Comparison of ENCODE assay signal across 24 cellular contexts in genomic region chr4:7009591-7009990, GRCh38. TPM values are rescaled to one million over a fixed set of nuclear protein-coding genes. Genes with fewer than 3 reads are reported as not detected.
A peak's percentile ranks its signal among the peaks of the same experiment; 100 is the strongest.
DNase-seq lines count a peak whose midpoint lies in the region; ATAC-seq and TF ChIP-seq lines count a peak whose summit lies in the region.
"Had no signal": no experiment of that assay in that cellular context is flagged by ENCODE, and none has a peak within 500 bp of the region (broad histone marks: within the 10 kb centered on the region; RNA-seq: fewer than 3 reads in every experiment).

No MANE protein-coding gene starts in this region.

- H2AFZ ChIP-seq in osteoblast (ENCODE audit: low read length) = no peak overlapping the region
- H2AFZ ChIP-seq: GM23338 had no signal

- no peak overlapping the region for H3K4me2 ChIP-seq in osteoblast (ENCODE audit: insufficient read depth, low read length)
- H3K4me2 ChIP-seq: A549, GM23338 had no signal

- H3K27me3 ChIP-seq in heart right ventricle = no peaks in the 10 kb centered on the region
- no peaks in the 10 kb centered on the region for H3K27me3 ChIP-seq in osteoblast (ENCODE audit: insufficient read depth, low read length)

- H3K4me3 ChIP-seq in heart right ventricle (no peak overlapping the region), osteoblast (ENCODE audit: insufficient read depth, low read length) (no peak overlapping the region)
- H3K4me3 ChIP-seq: A549, GM23338 had no signal

- TF ChIP-seq CTCF in heart right ventricle (IDR thresholded peaks at IDR 0.05) (no peak), osteoblast (IDR thresholded peaks at IDR 0.05; ENCODE audit: extremely low read depth, low read depth, low read length) (no peak)

- H3K36me3 ChIP-seq in heart right ventricle = peaks cover 0 to 100% (median 34%) of the 10 kb centered on the region in 9 donors
- peaks cover 41% of the 10 kb centered on the region for H3K36me3 ChIP-seq in osteoblast (ENCODE audit: insufficient read depth, low read length)

- H3K4me1 Mint-ChIP-seq in activated T-helper 1 cell treated with anti-CD3 and anti-CD28 coated beads, Interleukin-12 subunit alpha, Interleukin-12 subunit beta, Interleukin-2, Interleukin-4 antibody, amounts not matched to agents 30 ng/mL and 10 ng/mL and 1 ng/mL, durations not matched to agents 14 hours and 24 hours and 36 hours (ENCODE audit: low read depth) = peaks cover 29% of the 10 kb centered on the region
- peaks cover 8 to 31% of the 10 kb centered on the region in 2 donors for H3K4me1 Mint-ChIP-seq in stimulated activated naive B cell treated with anti-CD40 and anti-IgM and Interleukin-4, amounts not matched to agents 10 μg/mL and 1 μg/mL and 100 μg/mL, for 72 hours

- H3K27me3 Mint-ChIP-seq in activated T-helper 1 cell treated with anti-CD3 and anti-CD28 coated beads, Interleukin-12 subunit alpha, Interleukin-12 subunit beta, Interleukin-2, Interleukin-4 antibody, amounts not matched to agents 30 ng/mL and 10 ng/mL and 1 ng/mL, durations not matched to agents 14 hours and 24 hours and 36 hours (ENCODE audit: insufficient read depth) = no peaks in the 10 kb centered on the region
- no peaks in the 10 kb centered on the region for H3K27me3 Mint-ChIP-seq in stimulated activated naive B cell treated with anti-CD40 and anti-IgM and Interleukin-4, amounts not matched to agents 10 μg/mL and 1 μg/mL and 100 μg/mL, for 72 hours
- H3K27me3 Mint-ChIP-seq: CD4-positive, alpha-beta memory T cell had no signal

- H3K27ac Mint-ChIP-seq in activated T-helper 1 cell treated with anti-CD3 and anti-CD28 coated beads, Interleukin-12 subunit alpha, Interleukin-12 subunit beta, Interleukin-2, Interleukin-4 antibody, amounts not matched to agents 30 ng/mL and 10 ng/mL and 1 ng/mL, durations not matched to agents 14 hours and 24 hours and 36 hours = peak overlapping the region; percentile 7
- H3K27ac Mint-ChIP-seq in stimulated activated naive B cell treated with anti-CD40 and anti-IgM and Interleukin-4, amounts not matched to agents 10 μg/mL and 1 μg/mL and 100 μg/mL, for 72 hours = peak overlapping the region; percentile 5
- H3K27ac Mint-ChIP-seq: GM23338, H9 had no signal

- no peaks in the 10 kb centered on the region for H3K79me2 ChIP-seq in osteoblast (ENCODE audit: insufficient read depth, low read length)

- intact Hi-C loops in activated T-helper 1 cell treated with anti-CD3 and anti-CD28 coated beads, Interleukin-12 subunit alpha, Interleukin-12 subunit beta, Interleukin-2, Interleukin-4 antibody, amounts not matched to agents 30 ng/mL and 10 ng/mL and 1 ng/mL, durations not matched to agents 14 hours and 24 hours and 36 hours (cut with micrococcal nuclease) = no loop called here
- intact Hi-C loops in heart right ventricle (cut with DNase I) = no loop called here

- peaks cover 0 to 13% (median 0%) of the 10 kb centered on the region in 9 donors for H3K4me1 ChIP-seq in heart right ventricle
- no peaks in the 10 kb centered on the region for H3K4me1 ChIP-seq in osteoblast (ENCODE audit: insufficient read depth, low read length)

- 61 to 73% methylated on average over 5 of the region's 5 CpGs for WGBS in heart right ventricle, 2 donors

- H3K9me3 Mint-ChIP-seq in activated T-helper 1 cell treated with anti-CD3 and anti-CD28 coated beads, Interleukin-12 subunit alpha, Interleukin-12 subunit beta, Interleukin-2, Interleukin-4 antibody, amounts not matched to agents 30 ng/mL and 10 ng/mL and 1 ng/mL, durations not matched to agents 14 hours and 24 hours and 36 hours = no peaks in the 10 kb centered on the region
- H3K9me3 Mint-ChIP-seq in stimulated activated naive B cell treated with anti-CD40 and anti-IgM and Interleukin-4, amounts not matched to agents 10 μg/mL and 1 μg/mL and 100 μg/mL, for 72 hours = peaks cover 0 to 4% of the 10 kb centered on the region in 2 donors
- H3K9me3 Mint-ChIP-seq: CD4-positive, alpha-beta memory T cell; GM23338; H9 had no signal

- no peak for DNase-seq in activated T-helper 1 cell treated with anti-CD3 and anti-CD28 coated beads, Interleukin-12 subunit alpha, Interleukin-12 subunit beta, Interleukin-2, Interleukin-4 antibody, amounts not matched to agents 30 ng/mL and 10 ng/mL and 1 ng/mL, durations not matched to agents 14 hours and 24 hours and 36 hours (ENCODE audit: low spot score)
- DNase-seq in heart right ventricle (no peak), osteoblast (ENCODE audit: insufficient read length, low spot score, missing footprints) (peak; percentile 53), NCI-H2171 treated with DMSO at 0.1 percent for 48 hours (lab: John Stamatoyannopoulos, UW) (no peak), substantia nigra (lab: John Stamatoyannopoulos, UW) (no peak)
- DNase-seq in stimulated activated naive B cell treated with anti-CD40 and anti-IgM and Interleukin-4, amounts not matched to agents 10 μg/mL and 1 μg/mL and 100 μg/mL, for 72 hours = no peak
- no peak for DNase-seq in stimulated activated CD4-positive, alpha-beta T cell treated with anti-CD3 and anti-CD28 coated beads, Interleukin-4, amount 100 ng/mL, for 24 hours
- DNase-seq: AML-193; C1 segment of cervical spinal cord; CD4-positive, alpha-beta memory T cell; COR-L47; DMS53; H9; Kasumi-1; NCI-H1092 treated with DMSO at 0.1 percent for 48 hours; NCI-H1436 treated with DMSO at 0.1 percent for 48 hours; NCI-H187 treated with DMSO at 0.1 percent for 48 hours; NCI-H446 treated with DMSO at 0.1 percent for 48 hours; NCI-H526 treated with DMSO at 0.1 percent for 48 hours; RPMI8226; SHP77 treated with DMSO at 0.1 percent for 48 hours had no signal

- no peak overlapping the region for H3K4me3 Mint-ChIP-seq in activated T-helper 1 cell treated with anti-CD3 and anti-CD28 coated beads, Interleukin-12 subunit alpha, Interleukin-12 subunit beta, Interleukin-2, Interleukin-4 antibody, amounts not matched to agents 30 ng/mL and 10 ng/mL and 1 ng/mL, durations not matched to agents 14 hours and 24 hours and 36 hours
- no peak overlapping the region for H3K4me3 Mint-ChIP-seq in stimulated activated naive B cell treated with anti-CD40 and anti-IgM and Interleukin-4, amounts not matched to agents 10 μg/mL and 1 μg/mL and 100 μg/mL, for 72 hours
- H3K4me3 Mint-ChIP-seq: CD4-positive, alpha-beta memory T cell; GM23338; H9 had no signal

- H3K9me3 ChIP-seq in heart right ventricle = no peaks in the 10 kb centered on the region
- H3K9me3 ChIP-seq in osteoblast (ENCODE audit: low read depth, low read length) = no peaks in the 10 kb centered on the region
- H3K9me3 ChIP-seq: A549 had no signal

- H3K36me3 Mint-ChIP-seq in activated T-helper 1 cell treated with anti-CD3 and anti-CD28 coated beads, Interleukin-12 subunit alpha, Interleukin-12 subunit beta, Interleukin-2, Interleukin-4 antibody, amounts not matched to agents 30 ng/mL and 10 ng/mL and 1 ng/mL, durations not matched to agents 14 hours and 24 hours and 36 hours (ENCODE audit: low read depth) = peaks cover 37% of the 10 kb centered on the region
- H3K36me3 Mint-ChIP-seq in stimulated activated naive B cell treated with anti-CD40 and anti-IgM and Interleukin-4, amounts not matched to agents 10 μg/mL and 1 μg/mL and 100 μg/mL, for 72 hours = peaks cover 50 to 70% of the 10 kb centered on the region in 2 donors

- ATAC-seq in heart right ventricle = peak in 7 of 8 donors; percentile 44 to 84 (median 52)
- no peak for ATAC-seq in stimulated activated naive B cell treated with anti-CD40 and anti-IgM and Interleukin-4, amounts not matched to agents 10 μg/mL and 1 μg/mL and 100 μg/mL, for 72 hours (replicated peaks)
- ATAC-seq: A549, GM23338, HepG2 had no signal

- no peaks in the 10 kb centered on the region for H4K20me1 ChIP-seq in osteoblast (ENCODE audit: insufficient read depth, low read length)

- H3K27ac ChIP-seq in heart right ventricle = peak overlapping the region in 1 of 10 donors; percentile 16
- H3K27ac ChIP-seq in osteoblast (ENCODE audit: low read depth, low read length) = no peak overlapping the region
- H3K27ac ChIP-seq in substantia nigra (ENCODE audit: low read depth, low read length, poor library complexity, severe bottlenecking) = no peak overlapping the region
- H3K27ac ChIP-seq: A549 had no signal

RNA-seq across cellular contexts. Expression of gene TADA2B, which starts 33.6 kb away (rescaled TPM):
- 15.2 and 16.8 TPM in 2 replicates for total RNA-seq in activated T-helper 1 cell treated with anti-CD3 and anti-CD28 coated beads, Interleukin-12 subunit alpha, Interleukin-12 subunit beta, Interleukin-2, Interleukin-4 antibody, amounts not matched to agents 30 ng/mL and 10 ng/mL and 1 ng/mL, durations not matched to agents 14 hours and 24 hours and 36 hours
- total RNA-seq in heart right ventricle (10 to 100 TPM; 26.2 to 40.8 (median 31.5) TPM), osteoblast (12.7 and 13.0 TPM in 2 replicates)
- polyA plus RNA-seq in heart right ventricle = 10 to 100 TPM; 15.4 to 15.6 TPM

RNA-seq across cellular contexts. Expression of gene GRPEL1, which starts 58.3 kb away (rescaled TPM):
- 106 and 115 TPM in 2 replicates for total RNA-seq in activated T-helper 1 cell treated with anti-CD3 and anti-CD28 coated beads, Interleukin-12 subunit alpha, Interleukin-12 subunit beta, Interleukin-2, Interleukin-4 antibody, amounts not matched to agents 30 ng/mL and 10 ng/mL and 1 ng/mL, durations not matched to agents 14 hours and 24 hours and 36 hours
- total RNA-seq in heart right ventricle (10 to 100 TPM; 50.8 to 83.3 (median 55.8) TPM), osteoblast (10.3 and 21.0 TPM in 2 replicates)
- polyA plus RNA-seq in heart right ventricle = 10 to 100 TPM; 38.7 to 71.6 TPM

Comparison
In these comparisons a context has a peak if more than half of its experiments do, and no peak if none do; other contexts are left out.
1. ATAC-seq: peak in heart right ventricle (7 of 8); none in stimulated activated naive B cell treated with anti-CD40 and anti-IgM and Interleukin-4, amounts not matched to agents 10 μg/mL and 1 μg/mL and 100 μg/mL, for 72 hours (0 of 2).